10 cellular contexts compared by ENCODE assay signal in the genomic region with DNA sequence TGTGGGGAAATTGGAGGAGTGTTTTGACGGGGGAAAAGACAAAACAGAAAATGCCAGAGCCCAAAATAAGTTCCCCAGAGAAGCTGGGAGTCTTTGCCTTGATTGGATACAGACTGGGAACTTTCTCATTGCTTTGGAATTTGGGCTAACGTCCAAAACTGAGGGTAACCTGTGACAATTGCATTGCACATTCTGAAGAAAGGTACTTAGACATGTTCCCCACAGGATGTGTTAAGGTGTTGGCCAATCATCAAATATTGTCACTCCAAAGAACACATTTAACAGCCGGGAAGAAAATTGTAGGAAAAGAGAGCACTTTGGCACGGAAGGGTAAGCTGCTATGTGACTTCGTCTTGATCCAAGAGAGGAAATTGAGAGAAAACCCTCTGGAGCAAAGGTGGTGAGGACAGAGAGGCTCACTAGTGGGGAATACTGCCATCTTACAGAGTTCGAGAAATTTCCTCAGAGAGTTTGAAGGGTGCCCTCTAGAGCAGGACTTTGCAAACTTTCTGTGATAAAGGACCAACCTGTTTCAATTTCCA.
DNase-seq lines count a peak whose midpoint lies in the region; ATAC-seq and TF ChIP-seq lines count a peak whose summit lies in the region.
"Had no signal": no experiment of that assay in that cellular context is flagged by ENCODE, and none has a peak within 500 bp of the region (broad histone marks: within the 10 kb centered on the region; RNA-seq: fewer than 3 reads in every experiment).

No MANE protein-coding gene starts in this region.

- H3K36me3 ChIP-seq in ACC112 (ENCODE audit: insufficient read depth, low read length) (no peaks in the 10 kb centered on the region), MM.1S (replicated peaks; ENCODE audit: insufficient read depth, low read length) (no peaks in the 10 kb centered on the region), lung (ENCODE audit: control insufficient read depth in 2 of 2, insufficient read depth in 2 of 2, low read length in 2 of 2) (no peaks in the 10 kb centered on the region), colonic mucosa (no peaks in the 10 kb centered on the region)

- WGBS in lung, 2 donors: 46 to 68% methylated on average over 6 of the region's 6 CpGs

- H3K4me1 ChIP-seq in ACC112 (ENCODE audit: control insufficient read depth, insufficient read depth, low read length, unreplicated experiment) (peaks cover 31% of the 10 kb centered on the region), MM.1S (ENCODE audit: low read length) (no peaks in the 10 kb centered on the region), lung (ENCODE audit: control insufficient read depth in 2 of 2, insufficient read depth in 2 of 2, low read length in 2 of 2) (peaks cover 4 to 10% of the 10 kb centered on the region in 2 donors), colonic mucosa (no peaks in the 10 kb centered on the region)

- no peaks in the 10 kb centered on the region for H3K9me2 ChIP-seq in MM.1S (replicated peaks; ENCODE audit: insufficient read depth, low read length)

- H3F3A ChIP-seq in MM.1S (ENCODE audit: insufficient read depth, low read length): no peaks in the 10 kb centered on the region

- H3K4me2 ChIP-seq in MM.1S (ENCODE audit: low read depth, low read length): no peak overlapping the region

- intact Hi-C loops in colonic mucosa (cut with DNase I): no loop called here

- H2AFZ ChIP-seq in ACC112 (ENCODE audit: low read length, unreplicated experiment) (peak overlapping the region; percentile 26), MM.1S (ENCODE audit: low read length) (no peak overlapping the region)

- H3K27me3 ChIP-seq in ACC112 (ENCODE audit: insufficient read depth, low read length) (no peaks in the 10 kb centered on the region), MM.1S (replicated peaks; ENCODE audit: insufficient read depth, low read length) (no peaks in the 10 kb centered on the region), lung (ENCODE audit: control insufficient read depth, insufficient read depth) (no peaks in the 10 kb centered on the region), colonic mucosa (no peaks in the 10 kb centered on the region)

- ATAC-seq in lung (ENCODE audit: insufficient read depth, low FRiP score) (peak; percentile 68), GM21360 (IDR thresholded peaks at IDR 0.05; ENCODE audit: unreplicated experiment) (no peak)

- H3K9me3 ChIP-seq in MM.1S (replicated peaks; ENCODE audit: insufficient read depth, low read length) (no peaks in the 10 kb centered on the region), lung (ENCODE audit: control insufficient read depth in 2 of 2, insufficient read depth in 1 of 2, low read length in 1 of 2) (no peaks in the 10 kb centered on the region), colonic mucosa (no peaks in the 10 kb centered on the region)

- TF ChIP-seq CTCF in MM.1S (IDR thresholded peaks at IDR 0.05; ENCODE audit: low read length) (peak; percentile 23), lung (IDR thresholded peaks at IDR 0.05; ENCODE audit: control extremely low read depth, extremely low read depth) (no peak), colonic mucosa (IDR thresholded peaks at IDR 0.05) (no peak)

- DNase-seq in MM.1S (peak; percentile 15), dermis blood vessel endothelial cell (peak; percentile 91), lung (ENCODE audit: low spot score) (peak; percentile 79), OCI-M2 (lab: John Stamatoyannopoulos, UW; ENCODE audit: unreplicated experiment) (no peak), T-helper 1 cell (no peak), colonic mucosa (no peak)
- DNase-seq: CD4-positive, alpha-beta T cell; stimulated activated CD4-positive, alpha-beta T cell treated with anti-CD3 and anti-CD28 coated beads, Interleukin-2, amount 100 ng/mL, for 24 hours had no signal

- H3K27ac ChIP-seq in ACC112 (ENCODE audit: low read depth, low read length) (peak overlapping the region; percentile 76), MM.1S (ENCODE audit: low read length) (no peak overlapping the region), lung (ENCODE audit: low read depth in 1 of 2, low read length in 1 of 2) (peak overlapping the region; percentile 43 to 84), colonic mucosa (no peak overlapping the region)

- H3K4me3 ChIP-seq in ACC112 (ENCODE audit: low read depth, low read length): peak overlapping the region; percentile 4; the same call in 1 of the 2 replicates
- no peak overlapping the region for H3K4me3 ChIP-seq in MM.1S (ENCODE audit: low read length)
- no peak overlapping the region for H3K4me3 ChIP-seq in lung
- H3K4me3 ChIP-seq in colonic mucosa: no peak overlapping the region

- no peaks in the 10 kb centered on the region for H4K20me1 ChIP-seq in MM.1S (ENCODE audit: insufficient read depth, low read length)

- H3K79me2 ChIP-seq in ACC112 (ENCODE audit: control insufficient read depth, insufficient read depth, low read length, unreplicated experiment) (no peaks in the 10 kb centered on the region), MM.1S (ENCODE audit: low read length) (no peaks in the 10 kb centered on the region)

- no peak overlapping the region for H3K9ac ChIP-seq in MM.1S (ENCODE audit: low read length)
- H3K9ac ChIP-seq in colonic mucosa (ENCODE audit: low read depth in 2 of 2, low read length in 2 of 2): no peak overlapping the region

Comparison
In these comparisons a context has a peak if more than half of its experiments do, and no peak if none do; other contexts are left out.
1. H3K27ac ChIP-seq: peak in ACC112 (single experiment) and lung (2 of 2); none in MM.1S (single experiment) and colonic mucosa (single experiment).
2. DNase-seq: peak in MM.1S (single experiment), dermis blood vessel endothelial cell (single experiment) and lung (single experiment); none in OCI-M2 (single experiment), T-helper 1 cell (0 of 5) and colonic mucosa (single experiment).